Comparison of ENCODE assay signal across 1 cellular context in the genomic region with DNA sequence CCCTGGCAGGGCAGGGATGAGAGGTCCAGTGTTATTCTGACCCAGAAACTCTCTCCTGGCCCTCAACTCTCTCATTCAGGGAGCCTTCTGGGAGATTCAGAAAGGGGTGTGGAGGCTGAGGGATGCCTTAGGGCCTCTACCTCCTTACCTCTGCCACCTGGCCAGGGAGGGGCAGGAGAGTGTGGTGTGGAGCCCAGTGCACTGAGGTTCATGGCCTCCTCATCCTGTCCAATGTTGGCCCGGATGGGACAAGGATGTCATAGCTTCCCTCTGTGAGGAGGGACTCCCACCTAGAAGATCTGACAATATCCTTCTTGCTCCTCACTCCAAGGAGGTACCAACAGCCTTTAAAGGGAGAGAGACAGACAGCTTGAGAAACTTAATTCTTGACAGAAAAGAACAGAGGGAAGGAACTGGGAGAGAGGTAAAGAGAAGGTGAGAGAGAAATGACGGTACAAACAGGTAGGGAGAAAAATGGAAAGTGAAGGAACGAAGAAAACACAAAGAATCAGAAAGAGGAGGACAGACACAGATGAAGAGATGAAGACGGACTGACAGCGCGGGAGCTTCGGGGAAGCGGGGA.
A peak's percentile ranks its signal among the peaks of the same experiment; 100 is the strongest.
TF ChIP-seq lines count a peak whose summit lies in the region.

No MANE protein-coding gene starts in this region.

TF ChIP-seq in H1, 55 proteins besides CTCF, POLR2A, EP300 and RAD21:
- TF ChIP-seq SIN3A (conservative IDR thresholded peaks at IDR 0.05 in 1 of 2, IDR thresholded peaks at IDR 0.05 in 1 of 2; ENCODE audit: low read depth in 1 of 2, low read length in 2 of 2) (0 out of 4 replicates have a peak, but pooled peaks of 1 of the 2 experiments have one; percentile 64), POLR2AphosphoS5 (IDR thresholded peaks at IDR 0.05; ENCODE audit: low read depth, low read length) (no peak)
TF ChIP-seq in H1: peak in this region for 1.
